30 cellular contexts compared by ENCODE assay signal in genomic region chr1:230498704-230499103, GRCh38.
A peak's percentile ranks its signal among the peaks of the same experiment; 100 is the strongest.
DNase-seq lines count a peak whose midpoint lies in the region; ATAC-seq, FAIRE-seq and TF ChIP-seq lines count a peak whose summit lies in the region.
"Had no signal": no experiment of that assay in that cellular context is flagged by ENCODE, and none has a peak within 500 bp of the region (broad histone marks: within the 10 kb centered on the region; RNA-seq: fewer than 3 reads in every experiment).

No MANE protein-coding gene starts in this region.

- no peak for TF ChIP-seq CTCF in hepatocyte (IDR thresholded peaks at IDR 0.05; ENCODE audit: poor library complexity)
- TF ChIP-seq CTCF in omental fat pad (IDR thresholded peaks at IDR 0.05), result no peak
- no peak for TF ChIP-seq CTCF in D721Med (IDR thresholded peaks at IDR 0.05; ENCODE audit: insufficient read depth, missing control alignments)

- H2AFZ ChIP-seq in hepatocyte, result no peak overlapping the region

- no peaks in the 10 kb centered on the region for H3K79me2 ChIP-seq in hepatocyte

- no peaks in the 10 kb centered on the region for H3K36me3 ChIP-seq in hepatocyte (replicated peaks; ENCODE audit: insufficient read depth, low read depth)
- H3K36me3 ChIP-seq: BE2C, gastroesophageal sphincter, left lung, neutrophil, tibial artery, WERI-Rb-1 had no signal

- DNase-seq in COR-L47 (lab: John Stamatoyannopoulos, UW) (peak; percentile 77), NCI-H1105 treated with DMSO at 0.1 percent for 48 hours (lab: John Stamatoyannopoulos, UW) (peak; percentile 35), NCI-H748 treated with DMSO at 0.1 percent for 48 hours (lab: John Stamatoyannopoulos, UW) (peak; percentile 32), left colon (no peak), hepatocyte (ENCODE audit: low spot score) (no peak), omental fat pad (ENCODE audit: low spot score) (no peak), GDM1 (lab: John Stamatoyannopoulos, UW) (no peak), D721Med (ENCODE audit: insufficient read length, low spot score) (no peak)
- DNase-seq: activated CD4-positive, alpha-beta T cell treated with anti-CD3 and anti-CD28 coated beads for 48 hours; activated T-cell treated with anti-CD3 and anti-CD28 coated beads, Interleukin-2, amount 50 U/mL, for 4 hours; BE2C; hypothalamus; immature natural killer cell; left lung; mesendoderm; NCI-H187; NCI-H510A; psoas muscle; stimulated activated naive CD8-positive, alpha-beta T cell treated with anti-CD3 and anti-CD28 coated beads, Interleukin-15, amount 100 ng/mL, for 72 hours; SW 1271; T-helper 9 cell; tibial artery; WERI-Rb-1 had no signal

- intact Hi-C loops in left colon (cut with DNase I, micrococcal nuclease), result no loop called here

- no peaks in the 10 kb centered on the region for H3K9me3 ChIP-seq in hepatocyte (ENCODE audit: low read depth)
- H3K9me3 ChIP-seq: BE2C, gastroesophageal sphincter, left lung, neutrophil, psoas muscle, tibial artery had no signal

- H3K9me2 ChIP-seq in hepatocyte (replicated peaks; ENCODE audit: insufficient read depth), result no peaks in the 10 kb centered on the region

- no peak overlapping the region for H3K4me2 ChIP-seq in hepatocyte
- H3K4me2 ChIP-seq: KMS-11 had no signal

- H4K20me1 ChIP-seq in hepatocyte (ENCODE audit: insufficient read depth, poor library complexity, severe bottlenecking), result no peaks in the 10 kb centered on the region

- no peak overlapping the region for H3K27ac ChIP-seq in hepatocyte
- H3K27ac ChIP-seq: gastroesophageal sphincter, KMS-11, left lung, neutrophil, psoas muscle, tibial artery, WERI-Rb-1 had no signal

- H3K4me1 ChIP-seq in hepatocyte (ENCODE audit: insufficient read depth), result no peaks in the 10 kb centered on the region
- H3K4me1 ChIP-seq: BE2C, gastroesophageal sphincter, left lung, psoas muscle, tibial artery had no signal

- ATAC-seq in left colon, result peak; percentile 88
- no peak for ATAC-seq in omental fat pad (ENCODE audit: low FRiP score)
- ATAC-seq: activated T-cell treated with anti-CD3 and anti-CD28 coated beads, Interleukin-2, amount 50 U/mL, for 4 hours; gastroesophageal sphincter; left lung; psoas muscle; stimulated activated naive CD8-positive, alpha-beta T cell treated with anti-CD3 and anti-CD28 coated beads, Interleukin-15, amount 100 ng/mL, for 72 hours had no signal

- no peak for FAIRE-seq in D721Med (lab: Jason Lieb, UNC)
- FAIRE-seq: endothelial cell of umbilical vein, H54, HTR-8/SVneo, RCC 7860 had no signal

- no peak overlapping the region for H3K4me3 ChIP-seq in hepatocyte
- H3K4me3 ChIP-seq: gastroesophageal sphincter, left lung, psoas muscle, tibial artery had no signal

- 74% methylated on average over 6 of the region's 6 CpGs for WGBS in hepatocyte (ENCODE audit: low lambda C conversion rate, missing lambda C conversion rate)

- peaks cover 3% of the 10 kb centered on the region for H3K27me3 ChIP-seq in hepatocyte
- H3K27me3 ChIP-seq: BE2C, left lung had no signal

Comparison
In these comparisons a context has a peak if more than half of its experiments do, and no peak if none do; other contexts are left out.
1. DNase-seq: peak in COR-L47 (single experiment), NCI-H1105 treated with DMSO at 0.1 percent for 48 hours (single experiment) and NCI-H748 treated with DMSO at 0.1 percent for 48 hours (single experiment); none in left colon (0 of 2), hepatocyte (single experiment), omental fat pad (single experiment), GDM1 (single experiment) and D721Med (single experiment).